In the genomic region with DNA sequence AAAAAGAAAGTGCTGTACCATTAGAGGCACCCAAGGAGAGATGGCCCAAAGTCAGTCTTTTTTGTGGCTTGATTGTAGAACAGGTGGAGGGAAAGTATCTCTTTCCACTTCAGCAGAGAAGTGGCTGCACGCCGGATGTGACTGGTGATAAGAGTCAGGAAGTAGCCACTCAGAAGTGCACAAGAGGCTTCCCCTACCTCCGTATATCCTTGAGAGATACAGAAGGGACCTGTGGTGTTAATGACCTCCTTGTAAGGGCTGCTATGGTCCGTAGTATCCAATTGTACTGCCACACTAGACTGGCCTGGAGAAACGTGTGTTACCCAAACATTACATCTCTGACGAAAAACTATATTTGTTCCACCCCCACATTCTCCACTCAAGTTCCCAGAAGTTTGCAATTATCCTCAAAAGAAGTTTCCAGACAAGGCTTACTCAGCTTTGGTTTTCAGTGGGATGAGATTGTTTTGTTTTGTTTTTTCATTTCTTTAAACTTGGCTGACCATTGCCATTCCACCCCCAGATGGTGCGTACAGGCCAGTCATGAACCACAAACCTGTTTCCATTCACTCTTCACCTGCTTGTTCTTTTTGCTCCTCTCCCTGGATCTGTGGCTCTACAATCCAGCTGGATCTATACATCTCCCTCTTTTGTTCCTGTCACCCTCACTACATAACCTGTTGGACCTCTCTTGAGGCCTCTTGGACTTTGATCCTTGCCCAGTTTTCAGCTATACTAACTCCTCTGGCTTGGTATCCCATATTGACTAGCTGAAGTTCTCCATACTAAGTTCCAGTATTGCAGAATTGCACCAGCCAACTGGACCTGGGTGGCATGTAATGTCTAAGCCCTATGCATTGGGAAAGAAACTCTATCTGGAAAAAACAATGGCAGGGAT, we compare ENCODE assay signal across 8 cellular contexts. TPM values are rescaled to one million over a fixed set of nuclear protein-coding genes. Genes with fewer than 3 reads are reported as not detected.
DNase-seq lines count a peak whose midpoint lies in the region; ATAC-seq and TF ChIP-seq lines count a peak whose summit lies in the region.

No MANE protein-coding gene starts in this region.

- no peaks in the 10 kb centered on the region for H3K27me3 Mint-ChIP-seq in IgD-negative memory B cell

- peak overlapping the region in 2 of 3 donors; percentile 14 to 25 for H3K27ac Mint-ChIP-seq in IgD-negative memory B cell

- no peaks in the 10 kb centered on the region for H3K4me1 ChIP-seq in smooth muscle cell (ENCODE audit: low read depth)

- peaks cover 9 to 11% (median 10%) of the 10 kb centered on the region in 3 donors for H3K4me1 Mint-ChIP-seq in IgD-negative memory B cell

- no peak overlapping the region for H3K9ac ChIP-seq in smooth muscle cell (ENCODE audit: low read depth)

- no peaks in the 10 kb centered on the region for H4K20me1 ChIP-seq in smooth muscle cell (ENCODE audit: low read depth)

- ATAC-seq in omental fat pad (ENCODE audit: low FRiP score) (no peak), GM19328 (IDR thresholded peaks at IDR 0.05; ENCODE audit: unreplicated experiment) (no peak)

- H3K36me3 Mint-ChIP-seq in IgD-negative memory B cell = no peaks in the 10 kb centered on the region

- H3K4me3 ChIP-seq in astrocyte of the spinal cord (ENCODE audit: low read depth, low read length) (no peak overlapping the region), smooth muscle cell (no peak overlapping the region)

- no peaks in the 10 kb centered on the region for H3K36me3 ChIP-seq in smooth muscle cell (ENCODE audit: low read depth)

- WGBS in smooth muscle cell (ENCODE audit: low lambda C conversion rate) = 54% methylated on average over 7 of the region's 7 CpGs

- no peaks in the 10 kb centered on the region for H3K27me3 ChIP-seq in smooth muscle cell (ENCODE audit: low read depth)

- peak overlapping the region; percentile 21 for H3K4me2 ChIP-seq in smooth muscle cell

- H3K9me3 ChIP-seq in smooth muscle cell (replicated peaks; ENCODE audit: low read depth) = no peaks in the 10 kb centered on the region

- H3K27ac ChIP-seq in smooth muscle cell (ENCODE audit: low read depth) = no peak overlapping the region

- H3K9me3 Mint-ChIP-seq in IgD-negative memory B cell = no peaks in the 10 kb centered on the region

- no peaks in the 10 kb centered on the region for H3F3A ChIP-seq in smooth muscle cell (ENCODE audit: low read depth)

- in situ Hi-C loops in astrocyte of the spinal cord (cut with HindIII; ENCODE audit: low sequenced_read_pairs) = no loop called here

- H3K79me2 ChIP-seq in smooth muscle cell (ENCODE audit: low read depth) = no peaks in the 10 kb centered on the region

- no peak overlapping the region for H2AFZ ChIP-seq in smooth muscle cell (ENCODE audit: low read depth)

- TF ChIP-seq CTCF in astrocyte of the spinal cord (IDR thresholded peaks at IDR 0.05; ENCODE audit: low read depth, low read length) (no peak), smooth muscle cell (IDR thresholded peaks at IDR 0.05; ENCODE audit: borderline replicate concordance, insufficient read depth, poor library complexity, severe bottlenecking) (no peak), omental fat pad (IDR thresholded peaks at IDR 0.05) (no peak)

- peak overlapping the region in 2 of 4 donors; percentile 10 to 41 for H3K4me3 Mint-ChIP-seq in IgD-negative memory B cell

- peak; percentile 24 for DNase-seq in activated CD4-positive, alpha-beta T cell treated with anti-CD3 and anti-CD28 coated beads for 48 hours
- DNase-seq in activated CD4-positive, alpha-beta T cell treated with anti-CD3 and anti-CD28 coated beads, Interleukin-2, amount 50 U/mL, for 1 hour = no peak
- DNase-seq in astrocyte of the spinal cord (ENCODE audit: low read depth, low spot score) = peak; percentile 73
- no peak for DNase-seq in smooth muscle cell (lab: John Stamatoyannopoulos, UW; ENCODE audit: unreplicated experiment)
- no peak for DNase-seq in HK-2 (ENCODE audit: unreplicated experiment)
- no peak for DNase-seq in omental fat pad (ENCODE audit: low spot score)

RNA-seq across cellular contexts. Expression of a gene that starts 20.7 kb away (rescaled TPM):
- polyA plus RNA-seq in IgD-negative memory B cell (3.7 TPM), smooth muscle cell (3.2 and 4.2 TPM in 2 replicates)
- total RNA-seq in smooth muscle cell (48.0 and 50.0 TPM in 2 replicates), omental fat pad (10 to 100 TPM; 79.8 to 88.4 (median 87.4) TPM)

Comparison
In these comparisons a context has a peak if more than half of its experiments do, and no peak if none do; other contexts are left out.
1. DNase-seq: peak in activated CD4-positive, alpha-beta T cell treated with anti-CD3 and anti-CD28 coated beads for 48 hours (single experiment) and astrocyte of the spinal cord (single experiment); none in activated CD4-positive, alpha-beta T cell treated with anti-CD3 and anti-CD28 coated beads, Interleukin-2, amount 50 U/mL, for 1 hour (single experiment), smooth muscle cell (single experiment), HK-2 (single experiment) and omental fat pad (single experiment).